ENCODE assay signal across 9 cellular contexts in the genomic region with DNA sequence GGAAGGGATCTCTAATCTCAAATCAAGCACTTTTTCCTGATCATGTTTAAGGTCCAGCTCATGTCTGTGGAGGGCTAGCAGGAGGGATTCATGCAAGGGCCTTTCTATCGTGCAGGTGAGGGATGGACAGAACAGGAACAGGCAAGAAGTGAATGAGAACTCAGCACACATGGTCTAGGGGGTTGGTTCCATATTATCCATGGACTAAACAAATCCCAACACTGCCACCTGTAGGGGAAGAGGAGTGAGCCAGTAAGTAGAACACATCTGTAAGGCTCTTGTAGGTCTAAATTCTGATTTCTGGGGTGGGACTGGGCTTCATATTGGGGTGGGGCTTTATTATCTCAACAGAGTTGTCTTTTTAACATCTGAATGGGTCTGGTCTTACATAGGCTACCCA.
DNase-seq lines count a peak whose midpoint lies in the region; ATAC-seq and TF ChIP-seq lines count a peak whose summit lies in the region.
"Had no signal": no experiment of that assay in that cellular context is flagged by ENCODE, and none has a peak within 500 bp of the region (broad histone marks: within the 10 kb centered on the region; RNA-seq: fewer than 3 reads in every experiment).

No MANE protein-coding gene starts in this region.

- ATAC-seq in HG03432 (IDR thresholded peaks at IDR 0.05; ENCODE audit: unreplicated experiment) (no peak), GM19035 (IDR thresholded peaks at IDR 0.05; ENCODE audit: unreplicated experiment) (no peak)

- H3K4me1 Mint-ChIP-seq in glutamatergic neuron (ENCODE audit: low read depth, unreplicated experiment): peaks cover 6% of the 10 kb centered on the region

- peaks cover 2% of the 10 kb centered on the region for H3K27me3 Mint-ChIP-seq in glutamatergic neuron (ENCODE audit: unreplicated experiment)

- H3K4me3 Mint-ChIP-seq in glutamatergic neuron (ENCODE audit: unreplicated experiment): no peak overlapping the region

- no peak for DNase-seq in AG09309 (ENCODE audit: low read depth)
- DNase-seq in OCI-M1 (lab: John Stamatoyannopoulos, UW): peak; percentile 51
- DNase-seq in glutamatergic neuron: peak; percentile 29
- DNase-seq in activated CD4-positive, alpha-beta T cell treated with anti-CD3 and anti-CD28 coated beads, Interleukin-2, amount 50 U/mL, for 48 hours: no peak
- no peak for DNase-seq in T-helper 9 cell
- DNase-seq: NCI-H1048 had no signal

- TF ChIP-seq CTCF in AG09309 (IDR thresholded peaks at IDR 0.05; ENCODE audit: control insufficient read depth, insufficient read depth, low read depth, low read length, missing control alignments) (peak; percentile 31), GM12874 (IDR thresholded peaks at IDR 0.05; ENCODE audit: insufficient read depth, low read depth, low read length) (peak; percentile 15; the same call in 1 of the 2 replicates), glutamatergic neuron (IDR thresholded peaks at IDR 0.05; ENCODE audit: partially characterized antibody, unreplicated experiment) (peak; percentile 53)

- H3K4me3 ChIP-seq in AG09309 (ENCODE audit: control insufficient read depth, low read depth, low read length): no peak overlapping the region

- no peak overlapping the region for H3K27ac Mint-ChIP-seq in glutamatergic neuron (ENCODE audit: unreplicated experiment)

- H3K9me3 Mint-ChIP-seq in glutamatergic neuron (ENCODE audit: unreplicated experiment): no peaks in the 10 kb centered on the region

- H3K36me3 Mint-ChIP-seq in glutamatergic neuron (ENCODE audit: unreplicated experiment): no peaks in the 10 kb centered on the region

Comparison
In these comparisons a context has a peak if more than half of its experiments do, and no peak if none do; other contexts are left out.
1. DNase-seq: peak in OCI-M1 (single experiment) and glutamatergic neuron (single experiment); none in AG09309 (single experiment), activated CD4-positive, alpha-beta T cell treated with anti-CD3 and anti-CD28 coated beads, Interleukin-2, amount 50 U/mL, for 48 hours (0 of 2) and T-helper 9 cell (single experiment).
2. Peak in every context shown above with its lines, with median percentiles within 50 percentile points of each other: CTCF ChIP-seq.